ENCODE assay signal across 3 cellular contexts in the genomic region with DNA sequence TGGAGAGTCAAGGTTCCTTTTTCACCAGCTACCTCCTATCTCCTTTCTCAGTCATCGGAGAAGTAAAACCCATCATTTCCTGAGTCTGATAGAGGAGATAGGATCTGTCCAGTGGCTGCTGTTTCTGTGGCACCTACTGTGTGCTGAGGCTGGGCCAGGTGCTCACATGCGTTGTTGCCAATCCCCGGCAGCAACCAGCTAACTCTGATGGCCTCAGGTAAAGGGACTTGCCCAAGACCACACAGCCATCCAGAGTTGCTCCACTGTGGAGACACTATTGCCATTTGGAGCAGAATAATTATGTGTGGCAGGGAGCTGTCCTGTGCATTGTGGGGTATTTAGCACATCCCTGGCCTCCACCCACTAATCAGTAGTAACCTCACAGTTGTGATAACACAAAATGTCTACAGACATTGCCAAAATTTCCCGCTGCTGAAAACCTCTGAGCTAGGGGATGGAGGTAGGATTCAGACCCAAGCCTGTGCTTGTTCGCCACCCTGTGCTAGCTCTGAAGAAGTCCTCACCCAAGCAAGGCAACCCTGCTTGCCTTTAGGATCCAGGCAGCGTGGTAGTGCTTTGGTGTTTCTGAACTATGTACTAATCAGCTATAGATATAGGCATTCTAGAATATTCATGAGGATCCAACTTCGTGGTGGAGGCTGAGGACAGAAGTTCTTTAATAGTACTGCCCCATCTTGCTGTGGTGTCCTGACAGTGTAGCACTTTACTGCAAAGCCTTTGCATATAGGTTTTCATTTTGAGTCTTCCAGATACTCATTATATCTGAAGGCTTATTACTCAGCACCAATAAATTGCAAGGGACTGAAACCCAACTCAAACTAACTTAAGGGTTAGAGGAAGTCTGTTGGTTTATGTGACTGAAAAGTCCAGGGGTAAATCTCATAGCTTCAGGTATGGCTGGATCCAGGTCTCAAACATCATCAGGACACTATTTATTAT.
TF ChIP-seq lines count a peak whose summit lies in the region.

No MANE protein-coding gene starts in this region.

TF ChIP-seq in A549, 52 proteins besides CTCF, POLR2A, EP300 and RAD21:
- no peak for TF ChIP-seq ATOH8 (CRISPR knock-in tag; IDR thresholded peaks at IDR 0.05; ENCODE audit: low read depth)
- TF ChIP-seq TP53 (CRISPR knock-in tag; IDR thresholded peaks at IDR 0.05) = no peak
- TF ChIP-seq, protein P1, sequence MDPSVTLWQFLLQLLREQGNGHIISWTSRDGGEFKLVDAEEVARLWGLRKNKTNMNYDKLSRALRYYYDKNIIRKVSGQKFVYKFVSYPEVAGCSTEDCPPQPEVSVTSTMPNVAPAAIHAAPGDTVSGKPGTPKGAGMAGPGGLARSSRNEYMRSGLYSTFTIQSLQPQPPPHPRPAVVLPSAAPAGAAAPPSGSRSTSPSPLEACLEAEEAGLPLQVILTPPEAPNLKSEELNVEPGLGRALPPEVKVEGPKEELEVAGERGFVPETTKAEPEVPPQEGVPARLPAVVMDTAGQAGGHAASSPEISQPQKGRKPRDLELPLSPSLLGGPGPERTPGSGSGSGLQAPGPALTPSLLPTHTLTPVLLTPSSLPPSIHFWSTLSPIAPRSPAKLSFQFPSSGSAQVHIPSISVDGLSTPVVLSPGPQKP (IDR thresholded peaks at IDR 0.05; ENCODE audit: low read depth, low read length) = no peak
- TF ChIP-seq SMC3 (IDR thresholded peaks at IDR 0.05) = 0 out of 3 replicates have a peak, but pooled peaks have one; percentile 10

TF ChIP-seq in IMR-90, 13 proteins besides CTCF, POLR2A, EP300 and RAD21:
- TF ChIP-seq RFX5 (IDR thresholded peaks at IDR 0.05; ENCODE audit: low read depth, low read length) (no peak), USF2 (IDR thresholded peaks at IDR 0.05; ENCODE audit: low read depth, low read length) (no peak), FOS (IDR thresholded peaks at IDR 0.05; ENCODE audit: low read depth, low read length) (no peak), CEBPB (IDR thresholded peaks at IDR 0.05; ENCODE audit: low read depth, low read length) (no peak), NFE2L2 (IDR thresholded peaks at IDR 0.05; ENCODE audit: low read depth, low read length) (no peak)

TF ChIP-seq in liver, 16 proteins besides CTCF, POLR2A, EP300 and RAD21:
- TF ChIP-seq, protein P2, sequence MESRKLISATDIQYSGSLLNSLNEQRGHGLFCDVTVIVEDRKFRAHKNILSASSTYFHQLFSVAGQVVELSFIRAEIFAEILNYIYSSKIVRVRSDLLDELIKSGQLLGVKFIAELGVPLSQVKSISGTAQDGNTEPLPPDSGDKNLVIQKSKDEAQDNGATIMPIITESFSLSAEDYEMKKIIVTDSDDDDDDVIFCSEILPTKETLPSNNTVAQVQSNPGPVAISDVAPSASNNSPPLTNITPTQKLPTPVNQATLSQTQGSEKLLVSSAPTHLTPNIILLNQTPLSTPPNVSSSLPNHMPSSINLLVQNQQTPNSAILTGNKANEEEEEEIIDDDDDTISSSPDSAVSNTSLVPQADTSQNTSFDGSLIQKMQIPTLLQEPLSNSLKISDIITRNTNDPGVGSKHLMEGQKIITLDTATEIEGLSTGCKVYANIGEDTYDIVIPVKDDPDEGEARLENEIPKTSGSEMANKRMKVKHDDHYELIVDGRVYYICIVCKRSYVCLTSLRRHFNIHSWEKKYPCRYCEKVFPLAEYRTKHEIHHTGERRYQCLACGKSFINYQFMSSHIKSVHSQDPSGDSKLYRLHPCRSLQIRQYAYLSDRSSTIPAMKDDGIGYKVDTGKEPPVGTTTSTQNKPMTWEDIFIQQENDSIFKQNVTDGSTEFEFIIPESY (IDR thresholded peaks at IDR 0.05) = no peak
- TF ChIP-seq, protein P3, sequence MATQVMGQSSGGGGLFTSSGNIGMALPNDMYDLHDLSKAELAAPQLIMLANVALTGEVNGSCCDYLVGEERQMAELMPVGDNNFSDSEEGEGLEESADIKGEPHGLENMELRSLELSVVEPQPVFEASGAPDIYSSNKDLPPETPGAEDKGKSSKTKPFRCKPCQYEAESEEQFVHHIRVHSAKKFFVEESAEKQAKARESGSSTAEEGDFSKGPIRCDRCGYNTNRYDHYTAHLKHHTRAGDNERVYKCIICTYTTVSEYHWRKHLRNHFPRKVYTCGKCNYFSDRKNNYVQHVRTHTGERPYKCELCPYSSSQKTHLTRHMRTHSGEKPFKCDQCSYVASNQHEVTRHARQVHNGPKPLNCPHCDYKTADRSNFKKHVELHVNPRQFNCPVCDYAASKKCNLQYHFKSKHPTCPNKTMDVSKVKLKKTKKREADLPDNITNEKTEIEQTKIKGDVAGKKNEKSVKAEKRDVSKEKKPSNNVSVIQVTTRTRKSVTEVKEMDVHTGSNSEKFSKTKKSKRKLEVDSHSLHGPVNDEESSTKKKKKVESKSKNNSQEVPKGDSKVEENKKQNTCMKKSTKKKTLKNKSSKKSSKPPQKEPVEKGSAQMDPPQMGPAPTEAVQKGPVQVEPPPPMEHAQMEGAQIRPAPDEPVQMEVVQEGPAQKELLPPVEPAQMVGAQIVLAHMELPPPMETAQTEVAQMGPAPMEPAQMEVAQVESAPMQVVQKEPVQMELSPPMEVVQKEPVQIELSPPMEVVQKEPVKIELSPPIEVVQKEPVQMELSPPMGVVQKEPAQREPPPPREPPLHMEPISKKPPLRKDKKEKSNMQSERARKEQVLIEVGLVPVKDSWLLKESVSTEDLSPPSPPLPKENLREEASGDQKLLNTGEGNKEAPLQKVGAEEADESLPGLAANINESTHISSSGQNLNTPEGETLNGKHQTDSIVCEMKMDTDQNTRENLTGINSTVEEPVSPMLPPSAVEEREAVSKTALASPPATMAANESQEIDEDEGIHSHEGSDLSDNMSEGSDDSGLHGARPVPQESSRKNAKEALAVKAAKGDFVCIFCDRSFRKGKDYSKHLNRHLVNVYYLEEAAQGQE (IDR thresholded peaks at IDR 0.05) = no peak
- no peak for TF ChIP-seq FOXA1 (IDR thresholded peaks at IDR 0.05)
- no peak for TF ChIP-seq JUND (IDR thresholded peaks at IDR 0.05)
- no peak for TF ChIP-seq GABPA (IDR thresholded peaks at IDR 0.05 in 1 of 2, conservative IDR thresholded peaks at IDR 0.05 in 1 of 2)
- TF ChIP-seq TAF1 (conservative IDR thresholded peaks at IDR 0.05) = no peak
- no peak for TF ChIP-seq YY1 (IDR thresholded peaks at IDR 0.05)
- no peak for TF ChIP-seq FOXA2 (IDR thresholded peaks at IDR 0.05)
- TF ChIP-seq, protein P4, sequence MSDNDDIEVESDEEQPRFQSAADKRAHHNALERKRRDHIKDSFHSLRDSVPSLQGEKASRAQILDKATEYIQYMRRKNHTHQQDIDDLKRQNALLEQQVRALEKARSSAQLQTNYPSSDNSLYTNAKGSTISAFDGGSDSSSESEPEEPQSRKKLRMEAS (IDR thresholded peaks at IDR 0.05) = no peak
- TF ChIP-seq SP1 (IDR thresholded peaks at IDR 0.05) = no peak
- no peak for TF ChIP-seq HNF4A (conservative IDR thresholded peaks at IDR 0.05)
- no peak for TF ChIP-seq NR2F2 (IDR thresholded peaks at IDR 0.05)
TF ChIP-seq in liver: peak in this region for 0.
